8 cellular contexts compared by ENCODE assay signal in genomic region chr19:47813304-47813994, GRCh38. TPM values are rescaled to one million over a fixed set of nuclear protein-coding genes. Genes with fewer than 3 reads are reported as not detected.
DNase-seq lines count a peak whose midpoint lies in the region; ATAC-seq, FAIRE-seq and TF ChIP-seq lines count a peak whose summit lies in the region.

No MANE protein-coding gene starts in this region.

- H3K27ac Mint-ChIP-seq in activated CD8-positive, alpha-beta T cell treated with anti-CD3 and anti-CD28 coated beads, Interleukin-2, amount 10 ng/mL, durations not matched to agents 7 days and 5 days, result no peak overlapping the region
- H3K27ac Mint-ChIP-seq in mesothelial cell of epicardium, result no peak overlapping the region

- peak; percentile 61 for DNase-seq in ACHN
- peak; percentile 47 for DNase-seq in GM18507 (ENCODE audit: extremely low spot score, insufficient read length, low read depth)
- DNase-seq in NCI-H748 treated with DMSO at 0.1 percent for 48 hours (lab: John Stamatoyannopoulos, UW), result peak; percentile 22
- peak; percentile 82 for DNase-seq in activated CD8-positive, alpha-beta T cell treated with anti-CD3 and anti-CD28 coated beads, Interleukin-2, amount 10 ng/mL, durations not matched to agents 7 days and 5 days
- peak; percentile 33 to 60 (median 39) for DNase-seq in effector memory CD4-positive, alpha-beta T cell
- peak; percentile 82 to 91 for DNase-seq in mesothelial cell of epicardium (ENCODE audit: low spot score in 2 of 2, unreplicated experiment in 2 of 2)
- peak; percentile 95 for DNase-seq in stimulated activated CD8-positive, alpha-beta memory T cell treated with anti-CD3 and anti-CD28 coated beads, Interleukin-4, amount 100 ng/mL, for 48 hours

- in situ Hi-C loops in ACHN (cut with HindIII; ENCODE audit: low pct_ligation_motif_present, low pct_unique_long_range_greater_than_20kb, low sequenced_read_pairs), result no loop called here

- CTCF ChIA-PET in activated CD8-positive, alpha-beta T cell treated with anti-CD3 and anti-CD28 coated beads, Interleukin-2, amount 10 ng/mL, durations not matched to agents 7 days and 5 days (lab: Charles Lee), result interaction anchor here (0.8 kb wide), 1 partner anchor 19 kb away, joined by 4 read pairs; no protein-coding TSS in a partner anchor

- TF ChIP-seq CTCF in mesothelial cell of epicardium (IDR thresholded peaks at IDR 0.05; ENCODE audit: unreplicated experiment), result peak; percentile 50

- H3K27me3 ChIP-seq in effector memory CD4-positive, alpha-beta T cell (replicated peaks; ENCODE audit: control insufficient read depth, insufficient read depth, low read length, poor library complexity, severe bottlenecking), result no peaks in the 10 kb centered on the region

- H3K27me3 Mint-ChIP-seq in activated CD8-positive, alpha-beta T cell treated with anti-CD3 and anti-CD28 coated beads, Interleukin-2, amount 10 ng/mL, durations not matched to agents 7 days and 5 days (ENCODE audit: low read depth), result peaks cover 4% of the 10 kb centered on the region
- no peaks in the 10 kb centered on the region for H3K27me3 Mint-ChIP-seq in mesothelial cell of epicardium (ENCODE audit: low read depth)

- no peaks in the 10 kb centered on the region for H3K36me3 ChIP-seq in effector memory CD4-positive, alpha-beta T cell (ENCODE audit: control insufficient read depth, insufficient read depth, low read length)

- no peak overlapping the region for H3K27ac ChIP-seq in effector memory CD4-positive, alpha-beta T cell (ENCODE audit: insufficient read depth, low read length, poor library complexity, severe bottlenecking)

- peak; percentile 92 for ATAC-seq in activated CD8-positive, alpha-beta T cell treated with anti-CD3 and anti-CD28 coated beads, Interleukin-2, amount 10 ng/mL, durations not matched to agents 7 days and 5 days
- ATAC-seq in GM19035 (IDR thresholded peaks at IDR 0.05; ENCODE audit: unreplicated experiment), result no peak

- H3K9me3 ChIP-seq in effector memory CD4-positive, alpha-beta T cell (ENCODE audit: control insufficient read depth, low read length), result no peaks in the 10 kb centered on the region

- no peaks in the 10 kb centered on the region for H3K36me3 Mint-ChIP-seq in activated CD8-positive, alpha-beta T cell treated with anti-CD3 and anti-CD28 coated beads, Interleukin-2, amount 10 ng/mL, durations not matched to agents 7 days and 5 days (ENCODE audit: low read depth)
- H3K36me3 Mint-ChIP-seq in mesothelial cell of epicardium, result no peaks in the 10 kb centered on the region

- no peak overlapping the region for H3K4me3 ChIP-seq in effector memory CD4-positive, alpha-beta T cell (ENCODE audit: insufficient read depth, low read depth, low read length, poor library complexity, severe bottlenecking)

- no peak overlapping the region for H3K4me3 Mint-ChIP-seq in activated CD8-positive, alpha-beta T cell treated with anti-CD3 and anti-CD28 coated beads, Interleukin-2, amount 10 ng/mL, durations not matched to agents 7 days and 5 days
- no peak overlapping the region for H3K4me3 Mint-ChIP-seq in mesothelial cell of epicardium

- FAIRE-seq in GM18507 (lab: Jason Lieb, UNC), result peak; percentile 42

- H3K9me3 Mint-ChIP-seq in activated CD8-positive, alpha-beta T cell treated with anti-CD3 and anti-CD28 coated beads, Interleukin-2, amount 10 ng/mL, durations not matched to agents 7 days and 5 days (ENCODE audit: insufficient read depth), result no peaks in the 10 kb centered on the region
- no peaks in the 10 kb centered on the region for H3K9me3 Mint-ChIP-seq in mesothelial cell of epicardium

- POLR2A ChIA-PET in activated CD8-positive, alpha-beta T cell treated with anti-CD3 and anti-CD28 coated beads, Interleukin-2, amount 10 ng/mL, durations not matched to agents 7 days and 5 days (lab: Charles Lee), result no interaction called here

- no peaks in the 10 kb centered on the region for H3K4me1 Mint-ChIP-seq in activated CD8-positive, alpha-beta T cell treated with anti-CD3 and anti-CD28 coated beads, Interleukin-2, amount 10 ng/mL, durations not matched to agents 7 days and 5 days (ENCODE audit: low read depth)
- H3K4me1 Mint-ChIP-seq in mesothelial cell of epicardium, result no peaks in the 10 kb centered on the region

- H3K4me1 ChIP-seq in effector memory CD4-positive, alpha-beta T cell (ENCODE audit: control insufficient read depth, insufficient read depth, low read length, poor library complexity, severe bottlenecking), result no peaks in the 10 kb centered on the region

RNA-seq across cellular contexts. Expression of gene CRX, which starts 8.3 kb away (rescaled TPM):
- total RNA-seq in activated CD8-positive, alpha-beta T cell treated with anti-CD3 and anti-CD28 coated beads, Interleukin-2, amount 10 ng/mL, durations not matched to agents 7 days and 5 days, result not detected
- not detected in 3 replicates for total RNA-seq in mesothelial cell of epicardium

RNA-seq across cellular contexts. Expression of gene TPRX1, which starts 9.1 kb away (rescaled TPM):
- not detected for total RNA-seq in activated CD8-positive, alpha-beta T cell treated with anti-CD3 and anti-CD28 coated beads, Interleukin-2, amount 10 ng/mL, durations not matched to agents 7 days and 5 days
- not detected in 3 replicates for total RNA-seq in mesothelial cell of epicardium

RNA-seq across cellular contexts. Expression of gene SELENOW, which starts 34.9 kb away (rescaled TPM):
- 100 to 1,000 TPM; 132 to 140 TPM for total RNA-seq in activated CD8-positive, alpha-beta T cell treated with anti-CD3 and anti-CD28 coated beads, Interleukin-2, amount 10 ng/mL, durations not matched to agents 7 days and 5 days
- total RNA-seq in mesothelial cell of epicardium, result 113 to 127 TPM (median 117 TPM) in 3 replicates

RNA-seq across cellular contexts. Expression of gene TPRX2, which starts 45.6 kb away (rescaled TPM):
- total RNA-seq in activated CD8-positive, alpha-beta T cell treated with anti-CD3 and anti-CD28 coated beads, Interleukin-2, amount 10 ng/mL, durations not matched to agents 7 days and 5 days, result not detected
- total RNA-seq in mesothelial cell of epicardium, result not detected in 3 replicates

Comparison
In these comparisons a context has a peak if more than half of its experiments do, and no peak if none do; other contexts are left out.
1. DNase-seq: peak in every context shown above with its lines; median percentile 95 in stimulated activated CD8-positive, alpha-beta memory T cell treated with anti-CD3 and anti-CD28 coated beads, Interleukin-4, amount 100 ng/mL, for 48 hours; 86 in mesothelial cell of epicardium; 82 in activated CD8-positive, alpha-beta T cell treated with anti-CD3 and anti-CD28 coated beads, Interleukin-2, amount 10 ng/mL, durations not matched to agents 7 days and 5 days; 61 in ACHN; 47 in GM18507; 39 in effector memory CD4-positive, alpha-beta T cell; 22 in NCI-H748 treated with DMSO at 0.1 percent for 48 hours.